In genomic region chr1:3105167-3105863, GRCh38 we compare ENCODE assay signal across 18 cellular contexts. TPM values are rescaled to one million over a fixed set of nuclear protein-coding genes. Genes with fewer than 3 reads are reported as not detected.
DNase-seq lines count a peak whose midpoint lies in the region; ATAC-seq, FAIRE-seq and TF ChIP-seq lines count a peak whose summit lies in the region.
"Had no signal": no experiment of that assay in that cellular context is flagged by ENCODE, and none has a peak within 500 bp of the region (broad histone marks: within the 10 kb centered on the region; RNA-seq: fewer than 3 reads in every experiment).

No MANE protein-coding gene starts in this region.

- CTCF ChIA-PET in WTC11 (lab: Charles Lee), result interaction anchor here (0.6 to 1.8 kb wide), 4 partner anchors 25 to 348 kb away, joined by 3 to 4 read pairs (median 4); no protein-coding TSS in a partner anchor

- H3K36me3 Mint-ChIP-seq in WTC11, result peaks cover 9% of the 10 kb centered on the region
- H3K36me3 Mint-ChIP-seq in neural crest cell (ENCODE audit: low read depth), result peaks cover 5% of the 10 kb centered on the region
- H3K36me3 Mint-ChIP-seq in activated naive CD8-positive, alpha-beta T cell treated with anti-CD3 and anti-CD28 coated beads for 36 hours, result no peaks in the 10 kb centered on the region
- peaks cover 4% of the 10 kb centered on the region for H3K36me3 Mint-ChIP-seq in chondrocyte (ENCODE audit: low read depth)

- DNase-seq in Daoy (ENCODE audit: low read depth) (peak; percentile 31), WTC11 (ENCODE audit: low spot score) (peak; percentile 82), frontal cortex (ENCODE audit: low spot score in 2 of 2) (peak; percentile 52 to 68), neural crest cell (ENCODE audit: low read depth, low spot score) (peak; percentile 81), chondrocyte (ENCODE audit: low spot score) (no peak)
- no peak for DNase-seq in stimulated activated CD4-positive, alpha-beta T cell treated with anti-CD3 and anti-CD28 coated beads, Interleukin-4, amount 100 ng/mL, for 4 hours
- DNase-seq in activated naive CD8-positive, alpha-beta T cell treated with anti-CD3 and anti-CD28 coated beads for 36 hours, result no peak
- no peak for DNase-seq in activated CD8-positive, alpha-beta memory T cell treated with anti-CD3 and anti-CD28 coated beads, Interleukin-2, amount 50 U/mL, for 4 hours
- DNase-seq: activated CD8-positive, alpha-beta memory T cell treated with anti-CD3 and anti-CD28 coated beads, Interleukin-2, amount 50 U/mL, for 48 hours; adrenal gland; DMS79; heart left ventricle; NCI-H187 treated with DMSO at 0.1 percent for 48 hours; stimulated activated naive CD4-positive, alpha-beta T cell treated with Interleukin-2 at 50 U/mL for 16 hours had no signal

- POLR2A ChIA-PET in WTC11 (lab: Charles Lee), result no interaction called here

- H3K9me3 Mint-ChIP-seq in WTC11, result peaks cover 9% of the 10 kb centered on the region
- H3K9me3 Mint-ChIP-seq in neural crest cell, result no peaks in the 10 kb centered on the region
- H3K9me3 Mint-ChIP-seq in activated naive CD8-positive, alpha-beta T cell treated with anti-CD3 and anti-CD28 coated beads for 36 hours, result no peaks in the 10 kb centered on the region
- peaks cover 6% of the 10 kb centered on the region for H3K9me3 Mint-ChIP-seq in chondrocyte (ENCODE audit: low read depth)

- H3K27me3 Mint-ChIP-seq in WTC11 (ENCODE audit: low read depth), result no peaks in the 10 kb centered on the region; the same call in 1 of the 2 replicates
- H3K27me3 Mint-ChIP-seq in neural crest cell (ENCODE audit: low read depth), result no peaks in the 10 kb centered on the region
- H3K27me3 Mint-ChIP-seq in activated naive CD8-positive, alpha-beta T cell treated with anti-CD3 and anti-CD28 coated beads for 36 hours, result no peaks in the 10 kb centered on the region
- no peaks in the 10 kb centered on the region for H3K27me3 Mint-ChIP-seq in chondrocyte (ENCODE audit: low read depth)

- no peak overlapping the region for H3K27ac Mint-ChIP-seq in WTC11
- H3K27ac Mint-ChIP-seq in neural crest cell (ENCODE audit: unreplicated experiment), result peak overlapping the region; percentile 87
- H3K27ac Mint-ChIP-seq in activated naive CD8-positive, alpha-beta T cell treated with anti-CD3 and anti-CD28 coated beads for 36 hours, result no peak overlapping the region
- no peak overlapping the region for H3K27ac Mint-ChIP-seq in chondrocyte (ENCODE audit: unreplicated experiment)
- H3K27ac Mint-ChIP-seq: B cell had no signal

- TF ChIP-seq CTCF in WTC11 (IDR thresholded peaks at IDR 0.05) (no peak), neural crest cell (conservative IDR thresholded peaks at IDR 0.05) (no peak), chondrocyte (IDR thresholded peaks at IDR 0.05) (no peak)

- H3K4me3 Mint-ChIP-seq in WTC11, result no peak overlapping the region
- peak overlapping the region; percentile 83 for H3K4me3 Mint-ChIP-seq in neural crest cell
- H3K4me3 Mint-ChIP-seq in activated naive CD8-positive, alpha-beta T cell treated with anti-CD3 and anti-CD28 coated beads for 36 hours, result no peak overlapping the region
- H3K4me3 Mint-ChIP-seq in chondrocyte (ENCODE audit: unreplicated experiment), result no peak overlapping the region
- H3K4me3 Mint-ChIP-seq: B cell had no signal

- H3K4me1 Mint-ChIP-seq in WTC11 (peaks cover 16% of the 10 kb centered on the region), neural crest cell (peaks cover 47% of the 10 kb centered on the region), chondrocyte (ENCODE audit: low read depth) (peaks cover 18% of the 10 kb centered on the region)
- H3K4me1 Mint-ChIP-seq in activated naive CD8-positive, alpha-beta T cell treated with anti-CD3 and anti-CD28 coated beads for 36 hours, result no peaks in the 10 kb centered on the region
- H3K4me1 Mint-ChIP-seq: B cell had no signal

- ATAC-seq in WTC11, result peak; percentile 91

- FAIRE-seq in frontal cortex (lab: Jason Lieb, UNC), result no peak
- FAIRE-seq: endothelial cell of umbilical vein, GM12892 had no signal

TF ChIP-seq in WTC11, 78 proteins besides CTCF, POLR2A, EP300 and RAD21:
- TF ChIP-seq ZNF423 (CRISPR knock-in tag; IDR thresholded peaks at IDR 0.05) (0 out of 2 replicates have a peak, but pooled peaks have one; percentile 58), ATF1 (CRISPR knock-in tag; IDR thresholded peaks at IDR 0.05) (no peak), TEAD1 (CRISPR knock-in tag; IDR thresholded peaks at IDR 0.05) (peak; percentile 39; the same call in 1 of the 2 replicates), MAX (CRISPR knock-in tag; IDR thresholded peaks at IDR 0.05) (peak; percentile 20; the same call in 1 of the 2 replicates)

RNA-seq across cellular contexts. Expression of gene PRDM16, which starts 36.3 kb away (rescaled TPM):
- total RNA-seq in Daoy (2014; rRNA removed; shearing (Covaris generic)), result 0.91 and 3.1 TPM in 2 replicates
- total RNA-seq in WTC11 (2021) (1.1 to 1.6 TPM (median 1.3 TPM) in 3 replicates), frontal cortex (1.6 TPM), neural crest cell (11.7 and 13.2 TPM in 2 replicates), chondrocyte (10.4 to 19.0 TPM (median 18.3 TPM) in 3 replicates)
- under 1 TPM; 0.06 to 0.12 TPM for total RNA-seq in activated naive CD8-positive, alpha-beta T cell treated with anti-CD3 and anti-CD28 coated beads for 36 hours
- total RNA-seq: endothelial cell of umbilical vein, mononuclear cell had no signal

Comparison
In these comparisons a context has a peak if more than half of its experiments do, and no peak if none do; other contexts are left out.
1. DNase-seq: peak in Daoy (single experiment), WTC11 (single experiment), frontal cortex (2 of 2) and neural crest cell (single experiment); none in stimulated activated CD4-positive, alpha-beta T cell treated with anti-CD3 and anti-CD28 coated beads, Interleukin-4, amount 100 ng/mL, for 4 hours (0 of 2), activated naive CD8-positive, alpha-beta T cell treated with anti-CD3 and anti-CD28 coated beads for 36 hours (single experiment), chondrocyte (single experiment) and activated CD8-positive, alpha-beta memory T cell treated with anti-CD3 and anti-CD28 coated beads, Interleukin-2, amount 50 U/mL, for 4 hours (single experiment).